8 cellular contexts compared by ENCODE assay signal in genomic region chr9:6197330-6197729, GRCh38. TPM values are rescaled to one million over a fixed set of nuclear protein-coding genes. Genes with fewer than 3 reads are reported as not detected.
DNase-seq lines count a peak whose midpoint lies in the region; ATAC-seq and TF ChIP-seq lines count a peak whose summit lies in the region.

No MANE protein-coding gene starts in this region.

- TF ChIP-seq CTCF in GM12875 (IDR thresholded peaks at IDR 0.05; ENCODE audit: borderline replicate concordance, insufficient read depth, low read depth, low read length), result 0 out of 2 replicates have a peak, but pooled peaks have one; percentile 29
- peak; percentile 18 to 60 (median 30) for TF ChIP-seq CTCF in sigmoid colon (IDR thresholded peaks at IDR 0.05)

- no peaks in the 10 kb centered on the region for H3K9me3 ChIP-seq in sigmoid colon
- no peaks in the 10 kb centered on the region for H3K9me3 ChIP-seq in naive thymus-derived CD4-positive, alpha-beta T cell (ENCODE audit: control insufficient read depth in 2 of 3, low read length in 3 of 3)

- peaks cover 26 to 33% of the 10 kb centered on the region in 2 donors for H3K27me3 Mint-ChIP-seq in T-cell
- peaks cover 15 to 44% (median 32%) of the 10 kb centered on the region in 5 donors for H3K27me3 Mint-ChIP-seq in naive thymus-derived CD4-positive, alpha-beta T cell

- no peaks in the 10 kb centered on the region for H3K36me3 ChIP-seq in sigmoid colon
- H3K36me3 ChIP-seq in naive thymus-derived CD4-positive, alpha-beta T cell (ENCODE audit: control insufficient read depth in 2 of 3, insufficient read depth in 3 of 3, low read length in 3 of 3), result no peaks in the 10 kb centered on the region

- no peaks in the 10 kb centered on the region for H3K4me1 ChIP-seq in sigmoid colon
- no peaks in the 10 kb centered on the region for H3K4me1 ChIP-seq in naive thymus-derived CD4-positive, alpha-beta T cell (ENCODE audit: control insufficient read depth in 2 of 2, insufficient read depth in 2 of 2, low read length in 2 of 2)

- H3K27ac ChIP-seq in sigmoid colon, result peak overlapping the region in 1 of 4 donors; percentile 5
- no peak overlapping the region for H3K27ac ChIP-seq in naive thymus-derived CD4-positive, alpha-beta T cell (ENCODE audit: low read depth, low read length)

- POLR2A ChIA-PET in T-cell (lab: Charles Lee), result no interaction called here
- POLR2A ChIA-PET in naive thymus-derived CD4-positive, alpha-beta T cell (lab: Charles Lee), result no interaction called here

- no peak for ATAC-seq in GM18498 (IDR thresholded peaks at IDR 0.05; ENCODE audit: unreplicated experiment)
- ATAC-seq in T-cell (replicated peaks in 1 of 4), result no peak
- no peak for ATAC-seq in naive thymus-derived CD4-positive, alpha-beta T cell

- WGBS in sigmoid colon, 2 donors, result 26 to 59% methylated on average over 3 of the region's 3 CpGs

- no peak overlapping the region for H3K27ac Mint-ChIP-seq in T-cell
- no peak overlapping the region for H3K27ac Mint-ChIP-seq in naive thymus-derived CD4-positive, alpha-beta T cell

- H3K4me3 ChIP-seq in GM12875 (ENCODE audit: low read depth, low read length) (no peak overlapping the region), sigmoid colon (no peak overlapping the region)
- no peak overlapping the region for H3K4me3 ChIP-seq in naive thymus-derived CD4-positive, alpha-beta T cell (ENCODE audit: low read length)

- intact Hi-C loops in sigmoid colon (cut with DNase I), result loop anchor here (2.0 kb wide), 1 partner anchor 109 kb away; no protein-coding TSS in a partner anchor
- intact Hi-C loops in naive thymus-derived CD4-positive, alpha-beta T cell (cut with micrococcal nuclease), result no loop called here

- CTCF ChIA-PET in T-cell (lab: Charles Lee), result no interaction called here
- CTCF ChIA-PET in naive thymus-derived CD4-positive, alpha-beta T cell (lab: Charles Lee), result no interaction called here

- no peaks in the 10 kb centered on the region for H3K27me3 ChIP-seq in sigmoid colon
- no peaks in the 10 kb centered on the region for H3K27me3 ChIP-seq in naive thymus-derived CD4-positive, alpha-beta T cell (ENCODE audit: control insufficient read depth in 2 of 2, insufficient read depth in 2 of 2, low read length in 2 of 2)

- no peaks in the 10 kb centered on the region for H3K36me3 Mint-ChIP-seq in T-cell
- H3K36me3 Mint-ChIP-seq in naive thymus-derived CD4-positive, alpha-beta T cell, result no peaks in the 10 kb centered on the region

- peaks cover 0 to 3% (median 0%) of the 10 kb centered on the region in 3 donors for H3K9me3 Mint-ChIP-seq in T-cell
- peaks cover 0 to 3% (median 0%) of the 10 kb centered on the region in 11 donors for H3K9me3 Mint-ChIP-seq in naive thymus-derived CD4-positive, alpha-beta T cell

- peaks cover 0 to 5% (median 0%) of the 10 kb centered on the region in 3 donors for H3K4me1 Mint-ChIP-seq in T-cell
- H3K4me1 Mint-ChIP-seq in naive thymus-derived CD4-positive, alpha-beta T cell, result no peaks in the 10 kb centered on the region

- H3K4me3 Mint-ChIP-seq in T-cell, result no peak overlapping the region
- no peak overlapping the region for H3K4me3 Mint-ChIP-seq in naive thymus-derived CD4-positive, alpha-beta T cell

- TF ChIP-seq POLR2A in sigmoid colon (IDR thresholded peaks at IDR 0.05), result no peak

- DNase-seq in OCI-M1 (lab: John Stamatoyannopoulos, UW) (peak; percentile 96), foreskin melanocyte (peak; percentile 29), sigmoid colon (no peak), amniotic stem cell (lab: John Stamatoyannopoulos, UW) (no peak), T-cell (no peak)
- DNase-seq in naive thymus-derived CD4-positive, alpha-beta T cell, result no peak

- no peak for TF ChIP-seq EP300 in sigmoid colon (IDR thresholded peaks at IDR 0.05)

RNA-seq across cellular contexts. Expression of gene IL33, which starts 18.3 kb away (rescaled TPM):
- total RNA-seq in sigmoid colon, result 10 to 100 TPM; 33.5 to 73.2 (median 45.8) TPM
- polyA plus RNA-seq in sigmoid colon, result 10 to 100 TPM in 2 of 3 donors, 1 to 10 TPM in 1; 1.6 to 14.6 (median 14.4) TPM
- under 1 TPM in 1 of 5 donors, not detected in 4; 0.22 TPM for total RNA-seq in T-cell
- total RNA-seq in naive thymus-derived CD4-positive, alpha-beta T cell, result not detected
- not detected for polyA plus RNA-seq in naive thymus-derived CD4-positive, alpha-beta T cell

Comparison
In these comparisons a context has a peak if more than half of its experiments do, and no peak if none do; other contexts are left out.
1. DNase-seq: peak in OCI-M1 (single experiment) and foreskin melanocyte (single experiment); none in sigmoid colon (single experiment), amniotic stem cell (single experiment), T-cell (0 of 34) and naive thymus-derived CD4-positive, alpha-beta T cell (0 of 9).
2. RNA of gene IL33, which starts 18.3 kb away (total RNA-seq): 33.5 to 73.2 TPM in sigmoid colon; 0.22 TPM in T-cell and not detected in naive thymus-derived CD4-positive, alpha-beta T cell; every median in the first group is over 10 times any median in the second.